ENCODE assay signal across 8 cellular contexts in the genomic region with DNA sequence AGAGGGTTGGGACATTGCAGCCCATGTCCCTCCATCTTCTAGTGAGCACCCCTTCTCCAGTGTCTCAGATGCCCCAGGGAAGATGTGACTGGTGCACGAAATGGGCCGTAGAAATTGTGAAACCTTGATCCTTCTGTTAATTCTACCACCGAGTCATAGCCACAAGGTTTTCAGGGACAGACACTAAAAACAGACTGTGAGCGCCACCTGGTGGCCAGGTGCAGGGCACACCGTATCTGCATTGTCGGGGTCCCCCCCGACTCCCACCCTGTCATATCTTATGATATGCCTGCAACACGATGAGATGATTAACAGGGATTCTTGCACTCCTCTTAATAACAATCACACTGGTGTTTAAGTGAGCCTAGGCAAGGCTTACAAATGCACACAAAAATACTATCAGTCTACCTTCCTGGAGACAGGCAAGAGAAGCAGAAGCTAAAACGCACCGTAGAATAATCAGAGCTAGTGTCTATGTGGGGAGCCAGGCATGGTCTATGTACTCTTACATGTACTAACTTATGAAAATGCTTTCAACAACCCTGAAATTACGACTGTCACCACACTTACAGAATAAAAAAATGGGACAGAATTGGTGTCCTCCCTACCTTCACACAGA. TPM values are rescaled to one million over a fixed set of nuclear protein-coding genes. Genes with fewer than 3 reads are reported as not detected.
DNase-seq lines count a peak whose midpoint lies in the region; ATAC-seq and TF ChIP-seq lines count a peak whose summit lies in the region.

No MANE protein-coding gene starts in this region.

- H3K4me1 ChIP-seq in CD4-positive, alpha-beta memory T cell (ENCODE audit: insufficient read depth, low read length): no peaks in the 10 kb centered on the region
- H3K4me1 ChIP-seq in cardiac muscle cell (ENCODE audit: low read depth) (no peaks in the 10 kb centered on the region), psoas muscle (no peaks in the 10 kb centered on the region), vagina (no peaks in the 10 kb centered on the region)

- intact Hi-C loops in CD4-positive, alpha-beta memory T cell (cut with micrococcal nuclease): no loop called here
- intact Hi-C loops in psoas muscle (cut with DNase I) (loop anchor here in 1 of 2 donors (1.0 kb wide), 1 partner anchor 177 kb away; no protein-coding TSS in a partner anchor), vagina (cut with DNase I) (loop anchor here (5.0 kb wide), 1 partner anchor 178 kb away; no protein-coding TSS in a partner anchor)

- H3K4me3 Mint-ChIP-seq in CD4-positive, alpha-beta memory T cell: no peak overlapping the region

- H3K4me1 Mint-ChIP-seq in CD4-positive, alpha-beta memory T cell: peaks cover 0 to 2% (median 0%) of the 10 kb centered on the region in 4 donors

- peak in 1 of 4 donors; percentile 38 for ATAC-seq in psoas muscle

- POLR2A ChIA-PET in CD4-positive, alpha-beta memory T cell (lab: Charles Lee; ENCODE audit: partially characterized antibody): no interaction called here

- peaks cover 1 to 8% of the 10 kb centered on the region in 2 donors for H3K27me3 Mint-ChIP-seq in CD4-positive, alpha-beta memory T cell

- no peak overlapping the region for H3K27ac Mint-ChIP-seq in CD4-positive, alpha-beta memory T cell

- CTCF ChIA-PET in CD4-positive, alpha-beta memory T cell (lab: Charles Lee; ENCODE audit: partially characterized antibody): interaction anchor here (0.7 to 6.1 kb wide), 15 partner anchors 9 to 182 kb away, joined by 3 to 75 read pairs (median 4); no protein-coding TSS in a partner anchor

- peaks cover 0 to 2% (median 0%) of the 10 kb centered on the region in 8 donors for H3K9me3 Mint-ChIP-seq in CD4-positive, alpha-beta memory T cell

- no peak overlapping the region for H3K4me3 ChIP-seq in CD4-positive, alpha-beta memory T cell (ENCODE audit: low read length in 2 of 2)
- H3K4me3 ChIP-seq in cardiac muscle cell (no peak overlapping the region), psoas muscle (no peak overlapping the region), vagina (no peak overlapping the region)

- DNase-seq in CD4-positive, alpha-beta memory T cell: peak in 4 of 5 donors; percentile 42 to 48 (median 48)
- DNase-seq in HS-27A (ENCODE audit: low read depth) (peak; percentile 17), RPMI8226 (peak; percentile 74), cardiac muscle cell (ENCODE audit: low read depth in 1 of 2, low spot score in 1 of 2) (peak; percentile 53 to 79), psoas muscle (peak; percentile 37 to 64), vagina (ENCODE audit: extremely low spot score in 2 of 2) (no peak), NCI-H774 (lab: John Stamatoyannopoulos, UW) (no peak)
- DNase-seq in activated effector memory CD4-positive, alpha-beta T cell treated with Interleukin-2 at 50 U/mL for 16 hours: peak; percentile 39

- H3K27me3 ChIP-seq in CD4-positive, alpha-beta memory T cell (ENCODE audit: insufficient read depth, low read length): no peaks in the 10 kb centered on the region
- H3K27me3 ChIP-seq in cardiac muscle cell (no peaks in the 10 kb centered on the region), psoas muscle (ENCODE audit: insufficient read depth in 3 of 3, low read length in 2 of 3) (no peaks in the 10 kb centered on the region), vagina (no peaks in the 10 kb centered on the region)

- TF ChIP-seq CTCF in cardiac muscle cell (IDR thresholded peaks at IDR 0.05; ENCODE audit: low read depth, low read length): peak; percentile 81
- peak; percentile 72 for TF ChIP-seq CTCF in psoas muscle (IDR thresholded peaks at IDR 0.05)
- TF ChIP-seq CTCF in vagina (IDR thresholded peaks at IDR 0.05): peak; percentile 79 to 82 (median 80)

- WGBS in psoas muscle, 3 donors: 19 to 28% (median 25%) methylated on average over 11 of the region's 11 CpGs

- H3K36me3 Mint-ChIP-seq in CD4-positive, alpha-beta memory T cell: no peaks in the 10 kb centered on the region

- H3K36me3 ChIP-seq in CD4-positive, alpha-beta memory T cell (ENCODE audit: insufficient read depth, low read length): no peaks in the 10 kb centered on the region
- no peaks in the 10 kb centered on the region for H3K36me3 ChIP-seq in cardiac muscle cell
- no peaks in the 10 kb centered on the region for H3K36me3 ChIP-seq in psoas muscle (ENCODE audit: insufficient read depth in 1 of 2, low read depth in 1 of 2)
- H3K36me3 ChIP-seq in vagina: no peaks in the 10 kb centered on the region

- no peak for TF ChIP-seq POLR2A in vagina (IDR thresholded peaks at IDR 0.05)

- no peak overlapping the region for H3K27ac ChIP-seq in CD4-positive, alpha-beta memory T cell (ENCODE audit: low read depth, low read length)
- H3K27ac ChIP-seq in cardiac muscle cell: no peak overlapping the region
- no peak overlapping the region for H3K27ac ChIP-seq in psoas muscle
- no peak overlapping the region for H3K27ac ChIP-seq in vagina

- no peaks in the 10 kb centered on the region for H3K9me3 ChIP-seq in CD4-positive, alpha-beta memory T cell (ENCODE audit: control insufficient read depth in 1 of 2, low read length in 2 of 2)
- no peaks in the 10 kb centered on the region for H3K9me3 ChIP-seq in cardiac muscle cell (ENCODE audit: low read depth)
- H3K9me3 ChIP-seq in psoas muscle: no peaks in the 10 kb centered on the region
- no peaks in the 10 kb centered on the region for H3K9me3 ChIP-seq in vagina

RNA-seq across cellular contexts. Expression of gene FHAD1, which starts 57.8 kb away (rescaled TPM):
- total RNA-seq in CD4-positive, alpha-beta memory T cell: not detected
- under 1 TPM in 1 of 2 donors, not detected in 1; 0.03 TPM for polyA plus RNA-seq in CD4-positive, alpha-beta memory T cell
- total RNA-seq in cardiac muscle cell (0.53 and 0.74 TPM in 2 replicates), psoas muscle (under 1 TPM in 2 of 4 donors, not detected in 2; 0.06 to 0.24 TPM), vagina (not detected)
- polyA plus RNA-seq in cardiac muscle cell (0.24 and 3.5 TPM in 2 replicates), psoas muscle (under 1 TPM in 1 of 3 donors, not detected in 2; 0.03 TPM)

Comparison
In these comparisons a context has a peak if more than half of its experiments do, and no peak if none do; other contexts are left out.
1. DNase-seq: peak in CD4-positive, alpha-beta memory T cell (4 of 5), HS-27A (single experiment), RPMI8226 (single experiment), activated effector memory CD4-positive, alpha-beta T cell treated with Interleukin-2 at 50 U/mL for 16 hours (single experiment), cardiac muscle cell (2 of 2) and psoas muscle (2 of 2); none in vagina (0 of 2) and NCI-H774 (single experiment).
2. Peak in every context shown above with its lines, with median percentiles within 50 percentile points of each other: CTCF ChIP-seq.